Comparison of ENCODE assay signal across 11 cellular contexts in genomic region chr3:187186801-187187421, GRCh38. TPM values are rescaled to one million over a fixed set of nuclear protein-coding genes. Genes with fewer than 3 reads are reported as not detected.
A peak's percentile ranks its signal among the peaks of the same experiment; 100 is the strongest.
DNase-seq lines count a peak whose midpoint lies in the region; ATAC-seq, FAIRE-seq and TF ChIP-seq lines count a peak whose summit lies in the region.
"Had no signal": no experiment of that assay in that cellular context is flagged by ENCODE, and none has a peak within 500 bp of the region (broad histone marks: within the 10 kb centered on the region; RNA-seq: fewer than 3 reads in every experiment).

No MANE protein-coding gene starts in this region.

- CTCF ChIA-PET in mammary epithelial cell (lab: Charles Lee; ENCODE audit: low non-redundant PET) (no interaction called here), HepG2 (lab: Yijun Ruan, JAX; ENCODE audit: low intra/inter-chr PET ratio, low total read pairs) (no interaction called here)

- no peaks in the 10 kb centered on the region for H3K27me3 Mint-ChIP-seq in nephron progenitor cell (ENCODE audit: low read depth, poor library complexity)

- H3K9me3 ChIP-seq in mammary epithelial cell (replicated peaks; ENCODE audit: insufficient read depth, low read length), result no peaks in the 10 kb centered on the region
- no peaks in the 10 kb centered on the region for H3K9me3 ChIP-seq in HepG2 (ENCODE audit: low read length)
- H3K9me3 ChIP-seq: BLaER1 had no signal

- H2AFZ ChIP-seq in mammary epithelial cell (ENCODE audit: low read depth, low read length) (peak overlapping the region; percentile 58), HepG2 (ENCODE audit: low read length) (no peak overlapping the region)

- no peaks in the 10 kb centered on the region for H3K36me3 Mint-ChIP-seq in nephron progenitor cell (ENCODE audit: low read depth)

- TF ChIP-seq POLR2A in HepG2 (IDR thresholded peaks at IDR 0.05; ENCODE audit: insufficient read depth in 1 of 2, low read depth in 2 of 2, low read length in 2 of 2), result no peak

- H3K4me3 ChIP-seq in mammary epithelial cell (replicated peaks in 1 of 3; ENCODE audit: insufficient read depth in 1 of 3, low read depth in 2 of 3, low read length in 3 of 3), result no peak overlapping the region
- no peak overlapping the region for H3K4me3 ChIP-seq in HepG2 (replicated peaks in 1 of 3; ENCODE audit: insufficient read depth in 1 of 3, low read depth in 2 of 3, low read length in 3 of 3)
- H3K4me3 ChIP-seq: BLaER1 had no signal

- ATAC-seq in HG03432 (IDR thresholded peaks at IDR 0.05; ENCODE audit: unreplicated experiment), result peak; percentile 56
- peak; percentile 59 for ATAC-seq in HepG2

- TF ChIP-seq RAD21 in HepG2 (CRISPR knock-in tag; IDR thresholded peaks at IDR 0.05), result no peak

- BruUV-seq in mammary epithelial cell (replicated peaks; lab: Mats Ljungman, UMichigan), result no TSS peak
- BruUV-seq in HepG2 (replicated peaks; lab: Mats Ljungman, UMichigan), result no TSS peak

- no peaks in the 10 kb centered on the region for H3K4me1 Mint-ChIP-seq in nephron progenitor cell

- H3K4me1 ChIP-seq in mammary epithelial cell (ENCODE audit: insufficient read depth, low read length) (peaks cover 54% of the 10 kb centered on the region), HepG2 (ENCODE audit: insufficient read depth, low read length) (no peaks in the 10 kb centered on the region)

- H3K4me2 ChIP-seq in mammary epithelial cell (ENCODE audit: insufficient read depth, low read depth, low read length) (peak overlapping the region; percentile 48), HepG2 (ENCODE audit: low read depth, low read length) (no peak overlapping the region)
- H3K4me2 ChIP-seq: BLaER1 had no signal

- H3K4me3 Mint-ChIP-seq in nephron progenitor cell, result no peak overlapping the region

- no peaks in the 10 kb centered on the region for H3K27me3 ChIP-seq in mammary epithelial cell (ENCODE audit: insufficient read depth, low read length)
- H3K27me3 ChIP-seq in HepG2 (ENCODE audit: control insufficient read depth in 1 of 2, insufficient read depth in 2 of 2, low read length in 2 of 2), result no peaks in the 10 kb centered on the region; a peak in 1 of 5 replicates
- H3K27me3 ChIP-seq: BLaER1 had no signal

- H3K79me2 ChIP-seq in mammary epithelial cell (ENCODE audit: insufficient read depth, low read length), result no peaks in the 10 kb centered on the region
- no peaks in the 10 kb centered on the region for H3K79me2 ChIP-seq in HepG2 (ENCODE audit: insufficient read depth, low read length)

- WGBS in mammary epithelial cell (ENCODE audit: low coverage, missing lambda C conversion rate), result 4% methylated on average over 5 of the region's 5 CpGs
- WGBS in HepG2 (ENCODE audit: low lambda C conversion rate), result 9% methylated on average over 4 of the region's 5 CpGs

- peak overlapping the region; percentile 29 for H3K27ac ChIP-seq in mammary epithelial cell (ENCODE audit: insufficient read depth, low read depth, low read length)
- H3K27ac ChIP-seq in HepG2 (ENCODE audit: extremely low read length, insufficient read depth, low read length), result no peak overlapping the region
- H3K27ac ChIP-seq: BLaER1 had no signal

- no peaks in the 10 kb centered on the region for H3K9me3 Mint-ChIP-seq in nephron progenitor cell

- TF ChIP-seq CTCF in mammary epithelial cell (conservative IDR thresholded peaks at IDR 0.05 in 1 of 2, IDR thresholded peaks at IDR 0.05 in 1 of 2; ENCODE audit: extremely low read depth in 1 of 2, insufficient read depth in 1 of 2, low read depth in 1 of 2, low read length in 2 of 2) (no peak), HepG2 (CRISPR knock-in tag; IDR thresholded peaks at IDR 0.05) (no peak), nephron progenitor cell (IDR thresholded peaks at IDR 0.05) (no peak)

- intact Hi-C loops in mammary epithelial cell (cut with micrococcal nuclease) (no loop called here), HepG2 (cut with micrococcal nuclease; ENCODE audit: unreplicated experiment) (no loop called here)

- in situ Hi-C loops in ACHN (cut with HindIII; ENCODE audit: low pct_ligation_motif_present, low pct_unique_long_range_greater_than_20kb, low sequenced_read_pairs), result no loop called here
- in situ Hi-C loops in mammary epithelial cell (cut with MboI; ENCODE audit: low sequenced_read_pairs in 2 of 2), result no loop called here
- in situ Hi-C loops in HepG2 (cut with HindIII; ENCODE audit: extremely low pct_ligation_motif_present, low pct_unique_long_range_greater_than_20kb), result no loop called here

- dilution Hi-C loops in mammary epithelial cell (cut with HindIII; ENCODE audit: low sequenced_read_pairs), result loop anchor here (5.0 kb wide), 1 partner anchor 65 kb away; no protein-coding TSS in a partner anchor

- H3K9ac ChIP-seq in mammary epithelial cell (ENCODE audit: insufficient read depth, low read length) (no peak overlapping the region), HepG2 (ENCODE audit: insufficient read depth, low read depth, low read length) (no peak overlapping the region)
- H3K9ac ChIP-seq: BLaER1 had no signal

- POLR2A ChIA-PET in HepG2 (lab: Yijun Ruan, JAX), result no interaction called here

- FAIRE-seq in HepG2 (lab: Jason Lieb, UNC), result no peak

- DNase-seq in ACHN, result peak; percentile 16
- peak; percentile 83 for DNase-seq in mammary epithelial cell
- peak; percentile 12 for DNase-seq in HepG2 (ENCODE audit: low spot score)
- DNase-seq in NCI-H146 (lab: John Stamatoyannopoulos, UW), result no peak
- no peak for DNase-seq in hippocampal formation (lab: John Stamatoyannopoulos, UW)
- no peak for DNase-seq in NCI-H1048 (lab: John Stamatoyannopoulos, UW)
- no peak for DNase-seq in nephron progenitor cell
- DNase-seq: anterior cingulate cortex had no signal

- H3K36me3 ChIP-seq in mammary epithelial cell (ENCODE audit: insufficient read depth, low read length), result no peaks in the 10 kb centered on the region
- H3K36me3 ChIP-seq in HepG2 (replicated peaks in 1 of 2; ENCODE audit: control insufficient read depth in 1 of 2, insufficient read depth in 2 of 2, low read length in 2 of 2), result no peaks in the 10 kb centered on the region
- H3K36me3 ChIP-seq: BLaER1 had no signal

- H3K27ac Mint-ChIP-seq in nephron progenitor cell, result no peak overlapping the region

- no peak for TF ChIP-seq EP300 in HepG2 (IDR thresholded peaks at IDR 0.05; ENCODE audit: low read depth in 2 of 2, low read length in 2 of 2)
- TF ChIP-seq EP300 in HepG2 (CRISPR knock-in tag; IDR thresholded peaks at IDR 0.05; ENCODE audit: borderline replicate concordance), result no peak

- no peaks in the 10 kb centered on the region for H4K20me1 ChIP-seq in mammary epithelial cell (ENCODE audit: insufficient read depth, low read length)
- no peaks in the 10 kb centered on the region for H4K20me1 ChIP-seq in HepG2 (ENCODE audit: insufficient read depth, low read length)
- H4K20me1 ChIP-seq: BLaER1 had no signal

RNA-seq across cellular contexts. Expression of gene RTP1, which starts 10.4 kb away (rescaled TPM):
- total RNA-seq in mammary epithelial cell, result not detected
- not detected for polyA plus RNA-seq in mammary epithelial cell
- not detected for polyA minus RNA-seq in mammary epithelial cell
- not detected in 2 replicates for total RNA-seq in HepG2 (2016; rRNA removed; fragmentation: Illumina TruSeq; extraction: Trizol)
- not detected in 2 replicates for total RNA-seq in HepG2 (2016; cell fraction: cytosol; rRNA removed; fragmentation: Illumina TruSeq; extraction: Trizol; ENCODE audit: low read depth)
- total RNA-seq in HepG2 (2016; cell fraction: insoluble cytoplasmic fraction; rRNA removed; fragmentation: Illumina TruSeq; extraction: Trizol), result not detected in 2 replicates
- total RNA-seq in HepG2 (2016; cell fraction: membrane; rRNA removed; fragmentation: Illumina TruSeq; extraction: Trizol), result not detected in 2 replicates
- total RNA-seq in HepG2 (2016; cell fraction: nucleus; rRNA removed; fragmentation: Illumina TruSeq; extraction: Trizol), result not detected in 2 replicates
- polyA plus RNA-seq in HepG2 (2011; rRNA removed), result not detected in 2 replicates
- polyA plus RNA-seq in HepG2 (2011; cell fraction: cytosol; rRNA removed), result not detected in 2 replicates
- polyA plus RNA-seq in HepG2 (2011; cell fraction: nucleus; rRNA removed), result not detected in 2 replicates
- polyA plus RNA-seq in HepG2 (2012), result not detected in 2 replicates
- not detected in 2 replicates for polyA plus RNA-seq in HepG2 (2016; cell fraction: cytosol; fragmentation: Illumina TruSeq; extraction: Trizol; ENCODE audit: low read depth)
- polyA plus RNA-seq in HepG2 (2016; cell fraction: insoluble cytoplasmic fraction; fragmentation: Illumina TruSeq; extraction: Trizol; ENCODE audit: low read depth), result not detected in 2 replicates
- polyA plus RNA-seq in HepG2 (2016; cell fraction: membrane; fragmentation: Illumina TruSeq; extraction: Trizol; ENCODE audit: low read depth), result not detected in 2 replicates
- polyA plus RNA-seq in HepG2 (2016; cell fraction: nucleus; fragmentation: Illumina TruSeq; extraction: Trizol; ENCODE audit: insufficient read depth, low read depth), result not detected in 2 replicates
- not detected in 2 replicates for polyA minus RNA-seq in HepG2 (2011; rRNA and poly(A)+ RNA removed; ENCODE audit: low replicate concordance)
- not detected in 2 replicates for polyA minus RNA-seq in HepG2 (2011; cell fraction: cytosol; rRNA and poly(A)+ RNA removed)
- polyA minus RNA-seq in HepG2 (2011; cell fraction: nucleus; rRNA and poly(A)+ RNA removed), result not detected in 2 replicates
- total RNA-seq: SK-MEL-5 had no signal

RNA-seq across cellular contexts. Expression of gene RPL39L, which starts 47.6 kb away (rescaled TPM):
- total RNA-seq in mammary epithelial cell (10 to 100 TPM in 1 of 2 donors, 1 to 10 TPM in 1; 7.7 to 21.6 TPM), HepG2 (2016; rRNA removed; fragmentation: Illumina TruSeq; extraction: Trizol) (not detected in 2 replicates)
- polyA plus RNA-seq in mammary epithelial cell (19.4 TPM), HepG2 (2011; rRNA removed) (not detected in 2 replicates)
- 18.0 TPM for polyA minus RNA-seq in mammary epithelial cell
- not detected in 2 replicates for total RNA-seq in HepG2 (2016; cell fraction: cytosol; rRNA removed; fragmentation: Illumina TruSeq; extraction: Trizol; ENCODE audit: low read depth)
- total RNA-seq in HepG2 (2016; cell fraction: insoluble cytoplasmic fraction; rRNA removed; fragmentation: Illumina TruSeq; extraction: Trizol), result not detected in 2 replicates
- not detected in 2 replicates for total RNA-seq in HepG2 (2016; cell fraction: membrane; rRNA removed; fragmentation: Illumina TruSeq; extraction: Trizol)
- total RNA-seq in HepG2 (2016; cell fraction: nucleus; rRNA removed; fragmentation: Illumina TruSeq; extraction: Trizol), result not detected in 2 replicates
- polyA plus RNA-seq in HepG2 (2011; cell fraction: cytosol; rRNA removed), result not detected in 2 replicates
- polyA plus RNA-seq in HepG2 (2011; cell fraction: nucleus; rRNA removed), result not detected in 2 replicates
- polyA plus RNA-seq in HepG2 (2012), result not detected in 2 replicates
- polyA plus RNA-seq in HepG2 (2016; cell fraction: cytosol; fragmentation: Illumina TruSeq; extraction: Trizol; ENCODE audit: low read depth), result not detected in 2 replicates
- not detected in 2 replicates for polyA plus RNA-seq in HepG2 (2016; cell fraction: insoluble cytoplasmic fraction; fragmentation: Illumina TruSeq; extraction: Trizol; ENCODE audit: low read depth)
- not detected in 2 replicates for polyA plus RNA-seq in HepG2 (2016; cell fraction: membrane; fragmentation: Illumina TruSeq; extraction: Trizol; ENCODE audit: low read depth)
- polyA plus RNA-seq in HepG2 (2016; cell fraction: nucleus; fragmentation: Illumina TruSeq; extraction: Trizol; ENCODE audit: insufficient read depth, low read depth), result not detected in 2 replicates
- 9.3 TPM in 1 of 2 replicates, not detected in the other for polyA minus RNA-seq in HepG2 (2011; rRNA and poly(A)+ RNA removed; ENCODE audit: low replicate concordance)
- polyA minus RNA-seq in HepG2 (2011; cell fraction: cytosol; rRNA and poly(A)+ RNA removed), result not detected in 2 replicates
- polyA minus RNA-seq in HepG2 (2011; cell fraction: nucleus; rRNA and poly(A)+ RNA removed), result not detected in 2 replicates

Comparison
In these comparisons a context has a peak if more than half of its experiments do, and no peak if none do; other contexts are left out.
1. DNase-seq: peak in ACHN (single experiment), mammary epithelial cell (single experiment) and HepG2 (single experiment); none in NCI-H146 (single experiment), hippocampal formation (0 of 2), NCI-H1048 (single experiment) and nephron progenitor cell (single experiment).
2. RNA of gene RPL39L, which starts 47.6 kb away (total RNA-seq): 7.7 to 21.6 TPM in mammary epithelial cell; not detected in HepG2; every median in the first group is over 4 times any median in the second.